ENCODE assay signal across 12 cellular contexts in genomic region chr5:1255081-1255561, GRCh38. TPM values are rescaled to one million over a fixed set of nuclear protein-coding genes. Genes with fewer than 3 reads are reported as not detected.
DNase-seq lines count a peak whose midpoint lies in the region; ATAC-seq and TF ChIP-seq lines count a peak whose summit lies in the region.
"Had no signal": no experiment of that assay in that cellular context is flagged by ENCODE, and none has a peak within 500 bp of the region (broad histone marks: within the 10 kb centered on the region; RNA-seq: fewer than 3 reads in every experiment).

No MANE protein-coding gene starts in this region.

- ATAC-seq in HG03139 (IDR thresholded peaks at IDR 0.05; ENCODE audit: unreplicated experiment) (no peak), heart left ventricle (no peak), HG03460 (IDR thresholded peaks at IDR 0.05; ENCODE audit: unreplicated experiment) (no peak)

- H3K27me3 ChIP-seq in heart left ventricle: peaks cover 0 to 21% (median 0%) of the 10 kb centered on the region in 9 donors
- H3K27me3 ChIP-seq: tibial nerve had no signal

- H3K4me1 ChIP-seq in heart left ventricle: no peaks in the 10 kb centered on the region
- H3K4me1 ChIP-seq: breast epithelium, tibial nerve had no signal

- TF ChIP-seq CTCF in heart left ventricle (IDR thresholded peaks at IDR 0.05): no peak

- no peaks in the 10 kb centered on the region for H3K36me3 ChIP-seq in heart left ventricle
- H3K36me3 ChIP-seq: breast epithelium, tibial nerve had no signal

- no peak overlapping the region for H3K4me3 ChIP-seq in heart left ventricle
- H3K4me3 ChIP-seq: breast epithelium, tibial nerve had no signal

- WGBS in heart left ventricle, 4 donors: 72 to 80% (median 76%) methylated on average over 16 of the region's 16 CpGs

- DNase-seq in HCEC 1CT (peak; percentile 6), activated gamma-delta T cell treated with Interleukin-2 at 50 U/mL for 16 hours (peak; percentile 39), iPS-NIHi11 (ENCODE audit: low spot score) (no peak), heart left ventricle (no peak)
- peak; percentile 22 for DNase-seq in activated CD4-positive, alpha-beta T cell treated with anti-CD3 and anti-CD28 coated beads for 1 hour
- peak; percentile 18 for DNase-seq in stimulated activated CD4-positive, alpha-beta T cell treated with anti-CD3 and anti-CD28 coated beads, Interleukin-2, amount 100 ng/mL, for 4 hours (ENCODE audit: low read depth)
- DNase-seq: naive B cell had no signal

- intact Hi-C loops in heart left ventricle (cut with DNase I): no loop called here

- no peaks in the 10 kb centered on the region for H3K9me3 ChIP-seq in heart left ventricle
- H3K9me3 ChIP-seq: breast epithelium had no signal

- H3K27ac ChIP-seq in heart left ventricle: no peak overlapping the region
- H3K27ac ChIP-seq: breast epithelium, tibial nerve had no signal

- TF ChIP-seq POLR2A in heart left ventricle (IDR thresholded peaks at IDR 0.05): no peak

RNA-seq across cellular contexts. Expression of gene SLC6A18, which starts 29.9 kb away (rescaled TPM):
- not detected for total RNA-seq in heart left ventricle
- not detected for polyA plus RNA-seq in heart left ventricle
- total RNA-seq: breast epithelium, tibial nerve had no signal
- polyA plus RNA-seq: esophagus had no signal

RNA-seq across cellular contexts. Expression of gene TERT, which starts 39.7 kb away (rescaled TPM):
- not detected for total RNA-seq in heart left ventricle
- polyA plus RNA-seq in heart left ventricle: not detected
- total RNA-seq: tibial nerve had no signal

RNA-seq across cellular contexts. Expression of gene SLC6A19, which starts 53.7 kb away (rescaled TPM):
- not detected for total RNA-seq in heart left ventricle
- polyA plus RNA-seq in heart left ventricle: not detected
- total RNA-seq: breast epithelium had no signal
- polyA plus RNA-seq: esophagus had no signal

Comparison
In these comparisons a context has a peak if more than half of its experiments do, and no peak if none do; other contexts are left out.
1. DNase-seq: peak in HCEC 1CT (single experiment), activated CD4-positive, alpha-beta T cell treated with anti-CD3 and anti-CD28 coated beads for 1 hour (single experiment), activated gamma-delta T cell treated with Interleukin-2 at 50 U/mL for 16 hours (single experiment) and stimulated activated CD4-positive, alpha-beta T cell treated with anti-CD3 and anti-CD28 coated beads, Interleukin-2, amount 100 ng/mL, for 4 hours (single experiment); none in iPS-NIHi11 (single experiment) and heart left ventricle (0 of 5).